Comparison of ENCODE assay signal across 1 cellular context in the genomic region with DNA sequence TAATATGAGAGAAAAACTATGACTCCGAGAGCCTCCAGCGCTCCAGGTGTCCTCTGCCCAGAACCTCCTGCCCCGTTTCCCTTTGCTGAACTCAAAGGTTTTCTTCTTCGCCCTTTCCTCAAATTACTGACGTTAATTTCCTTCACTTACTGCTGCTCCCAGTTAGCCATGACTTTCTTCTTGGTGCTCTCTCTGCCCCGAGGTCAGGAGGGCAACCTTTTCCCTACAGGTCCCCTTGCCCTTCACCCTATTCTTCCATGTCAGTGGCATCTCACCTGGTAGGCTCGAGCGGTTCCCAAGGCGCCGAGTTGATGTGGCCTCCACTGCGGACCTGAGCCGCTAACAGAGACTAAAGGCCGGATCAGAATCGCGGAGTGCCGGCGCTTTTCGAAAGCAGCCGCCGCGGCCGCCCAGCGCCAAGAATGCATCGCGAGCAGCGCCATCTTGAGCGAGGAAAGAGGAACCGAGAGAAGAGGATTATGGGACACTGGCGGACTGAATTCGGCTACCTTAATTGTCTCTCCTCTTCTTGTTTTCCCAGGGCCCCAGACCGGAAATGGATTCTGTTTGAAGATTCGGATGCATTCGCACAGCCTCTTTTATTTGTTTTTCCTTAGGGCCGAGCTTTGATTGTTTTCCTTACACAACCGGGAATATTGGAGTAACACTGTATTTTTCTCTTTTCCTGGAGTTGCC.
TF ChIP-seq lines count a peak whose summit lies in the region.

A gene (minus strand): TSS at position 454 of the 696 bp plus-strand sequence. CDS start 11 bp downstream, at position 443.

TF ChIP-seq in GM12878, 131 proteins besides CTCF, POLR2A, EP300 and RAD21 (continued from another document):
- TF ChIP-seq, protein P1, sequence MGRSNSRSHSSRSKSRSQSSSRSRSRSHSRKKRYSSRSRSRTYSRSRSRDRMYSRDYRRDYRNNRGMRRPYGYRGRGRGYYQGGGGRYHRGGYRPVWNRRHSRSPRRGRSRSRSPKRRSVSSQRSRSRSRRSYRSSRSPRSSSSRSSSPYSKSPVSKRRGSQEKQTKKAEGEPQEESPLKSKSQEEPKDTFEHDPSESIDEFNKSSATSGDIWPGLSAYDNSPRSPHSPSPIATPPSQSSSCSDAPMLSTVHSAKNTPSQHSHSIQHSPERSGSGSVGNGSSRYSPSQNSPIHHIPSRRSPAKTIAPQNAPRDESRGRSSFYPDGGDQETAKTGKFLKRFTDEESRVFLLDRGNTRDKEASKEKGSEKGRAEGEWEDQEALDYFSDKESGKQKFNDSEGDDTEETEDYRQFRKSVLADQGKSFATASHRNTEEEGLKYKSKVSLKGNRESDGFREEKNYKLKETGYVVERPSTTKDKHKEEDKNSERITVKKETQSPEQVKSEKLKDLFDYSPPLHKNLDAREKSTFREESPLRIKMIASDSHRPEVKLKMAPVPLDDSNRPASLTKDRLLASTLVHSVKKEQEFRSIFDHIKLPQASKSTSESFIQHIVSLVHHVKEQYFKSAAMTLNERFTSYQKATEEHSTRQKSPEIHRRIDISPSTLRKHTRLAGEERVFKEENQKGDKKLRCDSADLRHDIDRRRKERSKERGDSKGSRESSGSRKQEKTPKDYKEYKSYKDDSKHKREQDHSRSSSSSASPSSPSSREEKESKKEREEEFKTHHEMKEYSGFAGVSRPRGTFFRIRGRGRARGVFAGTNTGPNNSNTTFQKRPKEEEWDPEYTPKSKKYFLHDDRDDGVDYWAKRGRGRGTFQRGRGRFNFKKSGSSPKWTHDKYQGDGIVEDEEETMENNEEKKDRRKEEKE (IDR thresholded peaks at IDR 0.05) = no peak
- TF ChIP-seq, protein P2, sequence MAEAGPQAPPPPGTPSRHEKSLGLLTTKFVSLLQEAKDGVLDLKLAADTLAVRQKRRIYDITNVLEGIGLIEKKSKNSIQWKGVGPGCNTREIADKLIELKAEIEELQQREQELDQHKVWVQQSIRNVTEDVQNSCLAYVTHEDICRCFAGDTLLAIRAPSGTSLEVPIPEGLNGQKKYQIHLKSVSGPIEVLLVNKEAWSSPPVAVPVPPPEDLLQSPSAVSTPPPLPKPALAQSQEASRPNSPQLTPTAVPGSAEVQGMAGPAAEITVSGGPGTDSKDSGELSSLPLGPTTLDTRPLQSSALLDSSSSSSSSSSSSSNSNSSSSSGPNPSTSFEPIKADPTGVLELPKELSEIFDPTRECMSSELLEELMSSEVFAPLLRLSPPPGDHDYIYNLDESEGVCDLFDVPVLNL (IDR thresholded peaks at IDR 0.05; ENCODE audit: low read depth, low read length) = peak; percentile 74
- TF ChIP-seq TCF3 (IDR thresholded peaks at IDR 0.05; ENCODE audit: borderline replicate concordance, insufficient read depth, low read depth, low read length) (no peak), ZNF622 (IDR thresholded peaks at IDR 0.05) (no peak), JUNB (IDR thresholded peaks at IDR 0.05) (no peak), NFXL1 (IDR thresholded peaks at IDR 0.05; ENCODE audit: borderline replicate concordance) (no peak), KLF5 (IDR thresholded peaks at IDR 0.05; ENCODE audit: partially characterized antibody) (no peak)
